Comparison of ENCODE assay signal across 8 cellular contexts in the genomic region with DNA sequence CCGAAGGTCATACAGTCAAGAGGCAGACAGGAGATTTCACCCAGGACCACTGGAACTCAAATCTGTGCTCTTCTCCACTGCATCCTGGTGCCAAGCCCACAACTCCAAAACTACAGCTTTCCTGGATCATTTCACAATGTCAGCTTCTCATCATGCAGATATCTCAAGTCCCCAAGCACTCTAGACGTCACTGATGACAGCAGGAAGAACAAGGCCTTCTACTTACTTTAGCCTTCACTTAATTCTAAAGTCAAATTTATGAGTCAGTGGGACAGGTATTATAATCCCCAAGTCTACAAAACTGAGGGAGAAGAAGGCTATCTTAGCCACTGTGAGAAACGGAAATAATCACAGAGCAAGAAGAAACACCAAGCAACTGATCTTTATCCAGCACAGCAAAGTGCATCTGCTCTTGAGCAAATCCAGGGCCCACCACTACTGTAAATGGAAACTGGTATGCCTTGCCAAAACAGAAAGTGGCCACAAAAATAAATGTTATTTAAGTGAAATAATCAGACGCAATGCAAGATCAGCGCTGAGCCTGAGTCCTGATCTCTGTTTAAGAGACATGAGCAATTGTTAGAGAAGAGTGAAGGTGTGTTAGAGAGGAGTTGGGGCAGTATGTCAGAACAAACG. TPM values are rescaled to one million over a fixed set of nuclear protein-coding genes. Genes with fewer than 3 reads are reported as not detected.
DNase-seq lines count a peak whose midpoint lies in the region; ATAC-seq and TF ChIP-seq lines count a peak whose summit lies in the region.

No MANE protein-coding gene starts in this region.

- in situ Hi-C loops in GM13976 (cut with MboI; ENCODE audit: low sequenced_read_pairs, unreplicated experiment) = no loop called here

- no peak for TF ChIP-seq CTCF in right atrium auricular region (IDR thresholded peaks at IDR 0.05)
- no peak for TF ChIP-seq CTCF in liver (IDR thresholded peaks at IDR 0.05; ENCODE audit: low read depth, low read length, missing input control)
- TF ChIP-seq CTCF in vagina (IDR thresholded peaks at IDR 0.05) = no peak
- no peak for TF ChIP-seq CTCF in GM13976 (IDR thresholded peaks at IDR 0.05; ENCODE audit: borderline replicate concordance, control extremely low read depth, extremely low read depth, insufficient read depth, missing control alignments)

- H3K27me3 ChIP-seq in right atrium auricular region (no peaks in the 10 kb centered on the region), liver (ENCODE audit: control insufficient read depth in 4 of 4, insufficient read depth in 4 of 4, low read length in 3 of 4) (no peaks in the 10 kb centered on the region), vagina (no peaks in the 10 kb centered on the region)

- no peak for ATAC-seq in left ventricle myocardium superior
- ATAC-seq in HG02852 (IDR thresholded peaks at IDR 0.05; ENCODE audit: unreplicated experiment) = no peak

- H3K4me1 Mint-ChIP-seq in activated naive CD8-positive, alpha-beta T cell treated with anti-CD3 and anti-CD28 coated beads for 36 hours = peaks cover 37% of the 10 kb centered on the region

- H3K4me3 ChIP-seq in right atrium auricular region (peak overlapping the region; percentile 72 to 85), liver (ENCODE audit: low read depth in 1 of 3, low read length in 3 of 3) (peak overlapping the region in 2 of 3 donors; percentile 62 to 78), vagina (peak overlapping the region; percentile 81 to 90)

- H3K9me3 ChIP-seq in right atrium auricular region = no peaks in the 10 kb centered on the region
- no peaks in the 10 kb centered on the region for H3K9me3 ChIP-seq in liver (ENCODE audit: control insufficient read depth in 4 of 4, low read length in 3 of 4)
- H3K9me3 ChIP-seq in vagina = no peaks in the 10 kb centered on the region

- no peak for TF ChIP-seq POLR2A in vagina (IDR thresholded peaks at IDR 0.05)

- peak overlapping the region in 1 of 2 donors; percentile 14 for H3K9ac ChIP-seq in liver (ENCODE audit: low read depth in 1 of 2, low read length in 2 of 2)

- H3K27ac ChIP-seq in right atrium auricular region (peak overlapping the region in 1 of 2 donors; percentile 78), liver (ENCODE audit: low read depth in 1 of 2, low read length in 2 of 2) (no peak overlapping the region), vagina (peak overlapping the region; percentile 75)

- H3K36me3 ChIP-seq in right atrium auricular region (no peaks in the 10 kb centered on the region), liver (ENCODE audit: control insufficient read depth in 4 of 4, insufficient read depth in 3 of 4, low read depth in 1 of 4, low read length in 3 of 4) (peaks cover 0 to 1% (median 0%) of the 10 kb centered on the region in 4 donors), vagina (no peaks in the 10 kb centered on the region)

- H3K4me1 ChIP-seq in right atrium auricular region (peaks cover 0 to 16% of the 10 kb centered on the region in 2 donors), liver (ENCODE audit: control insufficient read depth in 4 of 4, insufficient read depth in 4 of 4, low read length in 3 of 4) (peaks cover 8 to 45% (median 36%) of the 10 kb centered on the region in 4 donors), vagina (peaks cover 22% of the 10 kb centered on the region)

- H3K27me3 Mint-ChIP-seq in activated naive CD8-positive, alpha-beta T cell treated with anti-CD3 and anti-CD28 coated beads for 36 hours = peaks cover 3% of the 10 kb centered on the region

- H3K36me3 Mint-ChIP-seq in activated naive CD8-positive, alpha-beta T cell treated with anti-CD3 and anti-CD28 coated beads for 36 hours = peaks cover 41% of the 10 kb centered on the region

- intact Hi-C loops in left ventricle myocardium superior (cut with micrococcal nuclease) = no loop called here
- intact Hi-C loops in vagina (cut with DNase I) = no loop called here

- H3K4me3 Mint-ChIP-seq in activated naive CD8-positive, alpha-beta T cell treated with anti-CD3 and anti-CD28 coated beads for 36 hours = peak overlapping the region; percentile 95

- no peaks in the 10 kb centered on the region for H3K9me3 Mint-ChIP-seq in activated naive CD8-positive, alpha-beta T cell treated with anti-CD3 and anti-CD28 coated beads for 36 hours

- 38% methylated on average over 6 of the region's 6 CpGs for WGBS in liver

- TF ChIP-seq RAD21 in liver (IDR thresholded peaks at IDR 0.05) = no peak

- H3K27ac Mint-ChIP-seq in activated naive CD8-positive, alpha-beta T cell treated with anti-CD3 and anti-CD28 coated beads for 36 hours = peak overlapping the region; percentile 96

- no peak for DNase-seq in right atrium auricular region (ENCODE audit: low spot score)
- no peak for DNase-seq in left ventricle myocardium superior
- DNase-seq in activated naive CD8-positive, alpha-beta T cell treated with anti-CD3 and anti-CD28 coated beads for 36 hours = no peak
- DNase-seq in vagina (ENCODE audit: extremely low spot score in 2 of 2) = no peak
- DNase-seq in H4 (ENCODE audit: low spot score) = no peak
- DNase-seq in GM13976 (ENCODE audit: low spot score) = no peak

TF ChIP-seq in liver, 16 proteins besides CTCF, POLR2A, EP300 and RAD21:
- TF ChIP-seq JUND (IDR thresholded peaks at IDR 0.05) (no peak), HNF4G (IDR thresholded peaks at IDR 0.05) (no peak), YY1 (IDR thresholded peaks at IDR 0.05) (no peak), EGR1 (IDR thresholded peaks at IDR 0.05; ENCODE audit: low read depth in 2 of 2) (no peak), TAF1 (conservative IDR thresholded peaks at IDR 0.05) (no peak), NR2F2 (IDR thresholded peaks at IDR 0.05) (no peak), FOXA2 (IDR thresholded peaks at IDR 0.05) (no peak), FOXA1 (IDR thresholded peaks at IDR 0.05) (no peak), SP1 (IDR thresholded peaks at IDR 0.05) (no peak)
- TF ChIP-seq, protein P1, sequence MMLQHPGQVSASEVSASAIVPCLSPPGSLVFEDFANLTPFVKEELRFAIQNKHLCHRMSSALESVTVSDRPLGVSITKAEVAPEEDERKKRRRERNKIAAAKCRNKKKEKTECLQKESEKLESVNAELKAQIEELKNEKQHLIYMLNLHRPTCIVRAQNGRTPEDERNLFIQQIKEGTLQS (IDR thresholded peaks at IDR 0.05) = no peak
- TF ChIP-seq, protein P2, sequence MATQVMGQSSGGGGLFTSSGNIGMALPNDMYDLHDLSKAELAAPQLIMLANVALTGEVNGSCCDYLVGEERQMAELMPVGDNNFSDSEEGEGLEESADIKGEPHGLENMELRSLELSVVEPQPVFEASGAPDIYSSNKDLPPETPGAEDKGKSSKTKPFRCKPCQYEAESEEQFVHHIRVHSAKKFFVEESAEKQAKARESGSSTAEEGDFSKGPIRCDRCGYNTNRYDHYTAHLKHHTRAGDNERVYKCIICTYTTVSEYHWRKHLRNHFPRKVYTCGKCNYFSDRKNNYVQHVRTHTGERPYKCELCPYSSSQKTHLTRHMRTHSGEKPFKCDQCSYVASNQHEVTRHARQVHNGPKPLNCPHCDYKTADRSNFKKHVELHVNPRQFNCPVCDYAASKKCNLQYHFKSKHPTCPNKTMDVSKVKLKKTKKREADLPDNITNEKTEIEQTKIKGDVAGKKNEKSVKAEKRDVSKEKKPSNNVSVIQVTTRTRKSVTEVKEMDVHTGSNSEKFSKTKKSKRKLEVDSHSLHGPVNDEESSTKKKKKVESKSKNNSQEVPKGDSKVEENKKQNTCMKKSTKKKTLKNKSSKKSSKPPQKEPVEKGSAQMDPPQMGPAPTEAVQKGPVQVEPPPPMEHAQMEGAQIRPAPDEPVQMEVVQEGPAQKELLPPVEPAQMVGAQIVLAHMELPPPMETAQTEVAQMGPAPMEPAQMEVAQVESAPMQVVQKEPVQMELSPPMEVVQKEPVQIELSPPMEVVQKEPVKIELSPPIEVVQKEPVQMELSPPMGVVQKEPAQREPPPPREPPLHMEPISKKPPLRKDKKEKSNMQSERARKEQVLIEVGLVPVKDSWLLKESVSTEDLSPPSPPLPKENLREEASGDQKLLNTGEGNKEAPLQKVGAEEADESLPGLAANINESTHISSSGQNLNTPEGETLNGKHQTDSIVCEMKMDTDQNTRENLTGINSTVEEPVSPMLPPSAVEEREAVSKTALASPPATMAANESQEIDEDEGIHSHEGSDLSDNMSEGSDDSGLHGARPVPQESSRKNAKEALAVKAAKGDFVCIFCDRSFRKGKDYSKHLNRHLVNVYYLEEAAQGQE (IDR thresholded peaks at IDR 0.05) = no peak
- TF ChIP-seq, protein P3, sequence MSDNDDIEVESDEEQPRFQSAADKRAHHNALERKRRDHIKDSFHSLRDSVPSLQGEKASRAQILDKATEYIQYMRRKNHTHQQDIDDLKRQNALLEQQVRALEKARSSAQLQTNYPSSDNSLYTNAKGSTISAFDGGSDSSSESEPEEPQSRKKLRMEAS (IDR thresholded peaks at IDR 0.05) = no peak
TF ChIP-seq in liver: peak in this region for 0.

RNA-seq across cellular contexts. Expression of a gene that starts 0.9 kb away (rescaled TPM):
- total RNA-seq in right atrium auricular region = 1 to 10 TPM; 2.4 to 3.6 TPM
- 8.5 TPM for total RNA-seq in left ventricle myocardium superior
- 10 to 100 TPM; 54.6 to 60.5 TPM for total RNA-seq in activated naive CD8-positive, alpha-beta T cell treated with anti-CD3 and anti-CD28 coated beads for 36 hours
- total RNA-seq in liver = 1 to 10 TPM; 6.0 to 9.0 TPM
- polyA plus RNA-seq in liver = 1 to 10 TPM; 1.2 to 2.6 TPM
- 35.4 TPM for total RNA-seq in vagina
- 9.9 and 14.9 TPM in 2 replicates for total RNA-seq in H4 (2014; rRNA removed; shearing (Covaris generic))
